ENCODE assay signal across 7 cellular contexts in genomic region chr4:76301068-76301774, GRCh38. TPM values are rescaled to one million over a fixed set of nuclear protein-coding genes. Genes with fewer than 3 reads are reported as not detected.
DNase-seq lines count a peak whose midpoint lies in the region; ATAC-seq and TF ChIP-seq lines count a peak whose summit lies in the region.

No MANE protein-coding gene starts in this region.

- H3K4me1 ChIP-seq in SJSA1 (replicated peaks) (peaks cover 33% of the 10 kb centered on the region), GM23338 (ENCODE audit: insufficient read depth) (peaks cover 5% of the 10 kb centered on the region; the same call in 1 of the 2 replicates)

- H3K27me3 ChIP-seq in SJSA1 (replicated peaks) (no peaks in the 10 kb centered on the region), GM23338 (ENCODE audit: insufficient read depth) (peaks cover 22% of the 10 kb centered on the region)

- peaks cover 12% of the 10 kb centered on the region for H3K27me3 Mint-ChIP-seq in GM23338 (ENCODE audit: insufficient read depth, low read depth, poor library complexity)

- peaks cover 6% of the 10 kb centered on the region; the same call in 1 of the 2 replicates for H4K20me1 ChIP-seq in GM23338 (replicated peaks; ENCODE audit: insufficient read depth)

- H3K4me1 Mint-ChIP-seq in GM23338, result peaks cover 3% of the 10 kb centered on the region; the same call in 2 of the 3 replicates

- no peak overlapping the region for H2AFZ ChIP-seq in GM23338

- peak overlapping the region; percentile 38 for H3K27ac ChIP-seq in SJSA1
- H3K27ac ChIP-seq in GM23338 (ENCODE audit: low read depth), result no peak overlapping the region

- H3K36me3 ChIP-seq in SJSA1 (no peaks in the 10 kb centered on the region), GM23338 (ENCODE audit: insufficient read depth) (no peaks in the 10 kb centered on the region)

- H3K4me2 ChIP-seq in GM23338, result no peak overlapping the region

- no peaks in the 10 kb centered on the region for H3K79me2 ChIP-seq in GM23338 (replicated peaks; ENCODE audit: insufficient read depth)

- peak; percentile 99 for ATAC-seq in GM21390 (IDR thresholded peaks at IDR 0.05; ENCODE audit: unreplicated experiment)
- peak; percentile 99 for ATAC-seq in HG03565 (IDR thresholded peaks at IDR 0.05; ENCODE audit: unreplicated experiment)
- no peak for ATAC-seq in GM23338

- 0 out of 2 replicates have a peak, but pooled peaks cover 4% of the 10 kb centered on the region for H3K9me2 ChIP-seq in GM23338 (ENCODE audit: insufficient read depth)

- no peak overlapping the region for H3K4me3 Mint-ChIP-seq in GM23338

- H3K9me3 Mint-ChIP-seq in GM23338, result peaks cover 15% of the 10 kb centered on the region

- H3K27ac Mint-ChIP-seq in GM23338, result no peak overlapping the region

- peaks cover 3% of the 10 kb centered on the region for H3K9me3 ChIP-seq in SJSA1 (replicated peaks)

- DNase-seq in GM12864 (ENCODE audit: low read depth) (peak; percentile 94), SJSA1 (ENCODE audit: low read depth in 1 of 2, low spot score in 2 of 2) (peak; percentile 54 to 63), fibroblast of peridontal ligament (ENCODE audit: extremely low read depth) (peak; percentile 80), smooth muscle cell of the brain vasculature (ENCODE audit: low read depth, low spot score) (peak; percentile 45), GM23338 (ENCODE audit: low spot score) (no peak)

- no peak for TF ChIP-seq CTCF in GM12864 (IDR thresholded peaks at IDR 0.05; ENCODE audit: low read depth, low read length, missing control alignments)
- no peak for TF ChIP-seq CTCF in GM23338 (conservative IDR thresholded peaks at IDR 0.05; ENCODE audit: low read depth in 2 of 2)

- H3K4me3 ChIP-seq in GM12864 (ENCODE audit: low read depth, low read length), result no peak overlapping the region
- no peak overlapping the region for H3K4me3 ChIP-seq in SJSA1
- no peak overlapping the region for H3K4me3 ChIP-seq in GM23338

- 0 out of 3 replicates have a peak, but pooled peaks cover 4% of the 10 kb centered on the region for H3K36me3 Mint-ChIP-seq in GM23338 (ENCODE audit: low read depth)

- no peaks in the 10 kb centered on the region for H3F3A ChIP-seq in GM23338 (replicated peaks; ENCODE audit: low read depth)

TF ChIP-seq in GM23338, 12 proteins besides CTCF, POLR2A, EP300 and RAD21:
- TF ChIP-seq STAT1 (IDR thresholded peaks at IDR 0.05; ENCODE audit: unreplicated experiment) (no peak), POLR2AphosphoS5 (IDR thresholded peaks at IDR 0.05; ENCODE audit: low read depth) (no peak)

RNA-seq across cellular contexts. Expression of gene STBD1, which starts 5.3 kb away (rescaled TPM):
- 10.3 and 10.6 TPM in 2 replicates for total RNA-seq in SJSA1 (2014; rRNA removed; shearing (Covaris generic))
- total RNA-seq in GM23338 (2014; rRNA removed; shearing (Covaris generic)), result 2.6 and 3.8 TPM in 2 replicates
- 1.5 and 2.0 TPM in 2 replicates for polyA plus RNA-seq in GM23338 (2016; fragmentation: Nextera tagmentation; extraction: Ambion mirVana)

RNA-seq across cellular contexts. Expression of gene FAM47E, which starts 49.7 kb away (rescaled TPM):
- total RNA-seq in SJSA1 (2014; rRNA removed; shearing (Covaris generic)), result not detected in 2 replicates
- total RNA-seq in GM23338 (2014; rRNA removed; shearing (Covaris generic)), result 0.66 and 2.9 TPM in 2 replicates
- polyA plus RNA-seq in GM23338 (2016; fragmentation: Nextera tagmentation; extraction: Ambion mirVana), result 2.3 and 4.4 TPM in 2 replicates
